In genomic region chr17:7224661-7225111, GRCh38 we compare ENCODE assay signal across 1 cellular context.
TF ChIP-seq lines count a peak whose summit lies in the region.

No MANE protein-coding gene starts in this region.

TF ChIP-seq in endothelial cell of umbilical vein, 7 proteins besides CTCF, POLR2A, EP300 and RAD21:
- TF ChIP-seq MAX (IDR thresholded peaks at IDR 0.05; ENCODE audit: insufficient read depth, insufficient read length): no peak
- no peak for TF ChIP-seq GATA2 (IDR thresholded peaks at IDR 0.05; ENCODE audit: insufficient read depth, insufficient read length, low read depth, low read length)
- TF ChIP-seq FOS (IDR thresholded peaks at IDR 0.05; ENCODE audit: borderline replicate concordance, insufficient read depth, low read length): no peak
- no peak for TF ChIP-seq MYC (IDR thresholded peaks at IDR 0.05; ENCODE audit: low read depth, low read length)
- no peak for TF ChIP-seq EZH2 (IDR thresholded peaks at IDR 0.05; ENCODE audit: borderline replicate concordance, low read depth, low read length, severe bottlenecking)
- no peak for TF ChIP-seq POLR2AphosphoS5 (IDR thresholded peaks at IDR 0.05; ENCODE audit: insufficient read depth, low read depth, low read length)
- no peak for TF ChIP-seq JUN (IDR thresholded peaks at IDR 0.05; ENCODE audit: borderline replicate concordance, insufficient read depth, insufficient read length, low read depth)
